ENCODE assay signal across 22 cellular contexts in the genomic region with DNA sequence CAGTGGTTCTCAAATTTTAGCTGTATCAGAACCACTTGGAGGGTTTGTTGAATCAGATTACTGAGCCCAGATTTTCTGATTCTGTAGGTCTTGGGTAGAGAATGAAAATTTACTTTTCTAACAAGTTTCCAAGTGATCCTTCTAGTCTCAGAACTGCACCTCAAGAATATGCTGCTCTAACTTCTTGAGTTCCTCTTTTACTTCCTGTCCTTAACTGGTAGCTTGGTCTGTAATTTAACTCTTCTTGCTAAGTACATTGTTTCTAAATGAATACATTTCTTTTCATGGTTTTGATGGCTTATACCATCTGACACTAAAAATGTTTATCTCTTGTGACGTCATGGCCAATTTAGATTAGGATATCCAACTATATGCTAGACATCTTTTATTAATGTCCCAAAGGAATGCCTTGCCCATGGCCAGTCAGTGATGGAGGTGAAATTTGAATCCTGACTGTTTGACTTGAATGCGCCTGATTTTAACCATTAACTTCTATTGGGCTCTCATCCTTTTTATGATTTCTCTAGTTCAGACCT.
"Had no signal": no experiment of that assay in that cellular context is flagged by ENCODE, and none has a peak within 500 bp of the region (broad histone marks: within the 10 kb centered on the region; RNA-seq: fewer than 3 reads in every experiment).

No MANE protein-coding gene starts in this region.

- FAIRE-seq: endothelial cell of umbilical vein, keratinocyte had no signal

- H3K4me3 Mint-ChIP-seq: endodermal cell, immature natural killer cell, memory B cell, mesothelial cell of epicardium, natural killer cell, neural crest cell had no signal

- H3K9me3 ChIP-seq: lower lobe of right lung, sigmoid colon, thoracic aorta had no signal

- H3K27ac Mint-ChIP-seq: endodermal cell, immature natural killer cell, memory B cell, mesothelial cell of epicardium, natural killer cell had no signal

- H3K36me3 ChIP-seq: left ventricle myocardium inferior, lower lobe of right lung, sigmoid colon, stomach, thoracic aorta had no signal

- H3K27me3 ChIP-seq: foreskin keratinocyte, sigmoid colon, stomach had no signal

- DNase-seq: effector CD4-positive, alpha-beta T cell; endodermal cell; erythroblast; foreskin keratinocyte; immature natural killer cell; left ventricle myocardium inferior; lower lobe of right lung; natural killer cell; posterior cingulate gyrus; sigmoid colon; stimulated activated CD4-positive, alpha-beta T cell treated with anti-CD3 and anti-CD28 coated beads, Interleukin-2, amount 100 ng/mL, for 24 hours; stimulated activated CD4-positive, alpha-beta T cell treated with anti-CD3 and anti-CD28 coated beads, Interleukin-4, amount 100 ng/mL, for 4 hours; stimulated activated naive CD4-positive, alpha-beta T cell; stomach; substantia nigra had no signal

- H3K4me1 ChIP-seq: foreskin keratinocyte, left ventricle myocardium inferior, lower lobe of right lung, sigmoid colon, stomach had no signal

- H3K9me3 Mint-ChIP-seq: endodermal cell, neural crest cell had no signal

- H3K27ac ChIP-seq: foreskin keratinocyte, left ventricle myocardium inferior, lower lobe of right lung, sigmoid colon, skin epidermis, stomach, thoracic aorta had no signal

- H3K4me3 ChIP-seq: left ventricle myocardium inferior, lower lobe of right lung, sigmoid colon, skin epidermis, stomach, thoracic aorta had no signal

- H3K27me3 Mint-ChIP-seq: memory B cell had no signal

- H3K36me3 Mint-ChIP-seq: immature natural killer cell, memory B cell, mesothelial cell of epicardium, natural killer cell had no signal

- H3K4me1 Mint-ChIP-seq: immature natural killer cell, memory B cell, mesothelial cell of epicardium, natural killer cell, neural crest cell had no signal
